2 cellular contexts compared by ENCODE assay signal in the genomic region with DNA sequence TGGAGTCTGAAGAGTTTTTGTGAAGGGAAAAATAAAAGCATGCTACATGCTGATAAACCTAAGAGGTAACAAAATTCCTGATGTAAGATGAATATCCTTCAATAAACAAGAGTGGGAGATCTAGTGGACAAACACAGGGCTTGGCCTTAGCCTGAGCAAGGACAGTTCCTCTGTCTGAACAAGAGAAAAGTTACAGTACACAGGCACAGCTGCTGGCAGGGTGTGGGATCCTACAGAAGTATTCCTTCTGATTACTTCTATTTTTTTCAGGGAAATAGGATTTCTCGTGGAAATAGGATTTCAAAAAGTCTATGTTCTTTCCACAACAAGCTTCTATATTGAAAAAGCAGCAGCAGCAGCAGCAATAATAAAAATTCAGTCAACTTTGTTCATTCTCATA.
TF ChIP-seq lines count a peak whose summit lies in the region.

No MANE protein-coding gene starts in this region.

TF ChIP-seq in GM23338, 12 proteins besides CTCF, POLR2A, EP300 and RAD21 (continues in another document):
- TF ChIP-seq ZNF331 (CRISPR knock-in tag; IDR thresholded peaks at IDR 0.05; ENCODE audit: low read depth), result no peak
- no peak for TF ChIP-seq POLR2AphosphoS5 (IDR thresholded peaks at IDR 0.05; ENCODE audit: low read depth)
- no peak for TF ChIP-seq NANOG (IDR thresholded peaks at IDR 0.05; ENCODE audit: borderline replicate concordance)
- TF ChIP-seq ZNF114 (CRISPR knock-in tag; IDR thresholded peaks at IDR 0.05), result no peak
- TF ChIP-seq CREB1 (CRISPR knock-in tag; IDR thresholded peaks at IDR 0.05; ENCODE audit: low read depth), result no peak
- TF ChIP-seq, protein P1, sequence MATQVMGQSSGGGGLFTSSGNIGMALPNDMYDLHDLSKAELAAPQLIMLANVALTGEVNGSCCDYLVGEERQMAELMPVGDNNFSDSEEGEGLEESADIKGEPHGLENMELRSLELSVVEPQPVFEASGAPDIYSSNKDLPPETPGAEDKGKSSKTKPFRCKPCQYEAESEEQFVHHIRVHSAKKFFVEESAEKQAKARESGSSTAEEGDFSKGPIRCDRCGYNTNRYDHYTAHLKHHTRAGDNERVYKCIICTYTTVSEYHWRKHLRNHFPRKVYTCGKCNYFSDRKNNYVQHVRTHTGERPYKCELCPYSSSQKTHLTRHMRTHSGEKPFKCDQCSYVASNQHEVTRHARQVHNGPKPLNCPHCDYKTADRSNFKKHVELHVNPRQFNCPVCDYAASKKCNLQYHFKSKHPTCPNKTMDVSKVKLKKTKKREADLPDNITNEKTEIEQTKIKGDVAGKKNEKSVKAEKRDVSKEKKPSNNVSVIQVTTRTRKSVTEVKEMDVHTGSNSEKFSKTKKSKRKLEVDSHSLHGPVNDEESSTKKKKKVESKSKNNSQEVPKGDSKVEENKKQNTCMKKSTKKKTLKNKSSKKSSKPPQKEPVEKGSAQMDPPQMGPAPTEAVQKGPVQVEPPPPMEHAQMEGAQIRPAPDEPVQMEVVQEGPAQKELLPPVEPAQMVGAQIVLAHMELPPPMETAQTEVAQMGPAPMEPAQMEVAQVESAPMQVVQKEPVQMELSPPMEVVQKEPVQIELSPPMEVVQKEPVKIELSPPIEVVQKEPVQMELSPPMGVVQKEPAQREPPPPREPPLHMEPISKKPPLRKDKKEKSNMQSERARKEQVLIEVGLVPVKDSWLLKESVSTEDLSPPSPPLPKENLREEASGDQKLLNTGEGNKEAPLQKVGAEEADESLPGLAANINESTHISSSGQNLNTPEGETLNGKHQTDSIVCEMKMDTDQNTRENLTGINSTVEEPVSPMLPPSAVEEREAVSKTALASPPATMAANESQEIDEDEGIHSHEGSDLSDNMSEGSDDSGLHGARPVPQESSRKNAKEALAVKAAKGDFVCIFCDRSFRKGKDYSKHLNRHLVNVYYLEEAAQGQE (IDR thresholded peaks at IDR 0.05; ENCODE audit: unreplicated experiment), result no peak
- TF ChIP-seq JUNB (IDR thresholded peaks at IDR 0.05; ENCODE audit: unreplicated experiment), result no peak
- TF ChIP-seq STAT1 (IDR thresholded peaks at IDR 0.05; ENCODE audit: unreplicated experiment), result no peak
- TF ChIP-seq, protein P2, sequence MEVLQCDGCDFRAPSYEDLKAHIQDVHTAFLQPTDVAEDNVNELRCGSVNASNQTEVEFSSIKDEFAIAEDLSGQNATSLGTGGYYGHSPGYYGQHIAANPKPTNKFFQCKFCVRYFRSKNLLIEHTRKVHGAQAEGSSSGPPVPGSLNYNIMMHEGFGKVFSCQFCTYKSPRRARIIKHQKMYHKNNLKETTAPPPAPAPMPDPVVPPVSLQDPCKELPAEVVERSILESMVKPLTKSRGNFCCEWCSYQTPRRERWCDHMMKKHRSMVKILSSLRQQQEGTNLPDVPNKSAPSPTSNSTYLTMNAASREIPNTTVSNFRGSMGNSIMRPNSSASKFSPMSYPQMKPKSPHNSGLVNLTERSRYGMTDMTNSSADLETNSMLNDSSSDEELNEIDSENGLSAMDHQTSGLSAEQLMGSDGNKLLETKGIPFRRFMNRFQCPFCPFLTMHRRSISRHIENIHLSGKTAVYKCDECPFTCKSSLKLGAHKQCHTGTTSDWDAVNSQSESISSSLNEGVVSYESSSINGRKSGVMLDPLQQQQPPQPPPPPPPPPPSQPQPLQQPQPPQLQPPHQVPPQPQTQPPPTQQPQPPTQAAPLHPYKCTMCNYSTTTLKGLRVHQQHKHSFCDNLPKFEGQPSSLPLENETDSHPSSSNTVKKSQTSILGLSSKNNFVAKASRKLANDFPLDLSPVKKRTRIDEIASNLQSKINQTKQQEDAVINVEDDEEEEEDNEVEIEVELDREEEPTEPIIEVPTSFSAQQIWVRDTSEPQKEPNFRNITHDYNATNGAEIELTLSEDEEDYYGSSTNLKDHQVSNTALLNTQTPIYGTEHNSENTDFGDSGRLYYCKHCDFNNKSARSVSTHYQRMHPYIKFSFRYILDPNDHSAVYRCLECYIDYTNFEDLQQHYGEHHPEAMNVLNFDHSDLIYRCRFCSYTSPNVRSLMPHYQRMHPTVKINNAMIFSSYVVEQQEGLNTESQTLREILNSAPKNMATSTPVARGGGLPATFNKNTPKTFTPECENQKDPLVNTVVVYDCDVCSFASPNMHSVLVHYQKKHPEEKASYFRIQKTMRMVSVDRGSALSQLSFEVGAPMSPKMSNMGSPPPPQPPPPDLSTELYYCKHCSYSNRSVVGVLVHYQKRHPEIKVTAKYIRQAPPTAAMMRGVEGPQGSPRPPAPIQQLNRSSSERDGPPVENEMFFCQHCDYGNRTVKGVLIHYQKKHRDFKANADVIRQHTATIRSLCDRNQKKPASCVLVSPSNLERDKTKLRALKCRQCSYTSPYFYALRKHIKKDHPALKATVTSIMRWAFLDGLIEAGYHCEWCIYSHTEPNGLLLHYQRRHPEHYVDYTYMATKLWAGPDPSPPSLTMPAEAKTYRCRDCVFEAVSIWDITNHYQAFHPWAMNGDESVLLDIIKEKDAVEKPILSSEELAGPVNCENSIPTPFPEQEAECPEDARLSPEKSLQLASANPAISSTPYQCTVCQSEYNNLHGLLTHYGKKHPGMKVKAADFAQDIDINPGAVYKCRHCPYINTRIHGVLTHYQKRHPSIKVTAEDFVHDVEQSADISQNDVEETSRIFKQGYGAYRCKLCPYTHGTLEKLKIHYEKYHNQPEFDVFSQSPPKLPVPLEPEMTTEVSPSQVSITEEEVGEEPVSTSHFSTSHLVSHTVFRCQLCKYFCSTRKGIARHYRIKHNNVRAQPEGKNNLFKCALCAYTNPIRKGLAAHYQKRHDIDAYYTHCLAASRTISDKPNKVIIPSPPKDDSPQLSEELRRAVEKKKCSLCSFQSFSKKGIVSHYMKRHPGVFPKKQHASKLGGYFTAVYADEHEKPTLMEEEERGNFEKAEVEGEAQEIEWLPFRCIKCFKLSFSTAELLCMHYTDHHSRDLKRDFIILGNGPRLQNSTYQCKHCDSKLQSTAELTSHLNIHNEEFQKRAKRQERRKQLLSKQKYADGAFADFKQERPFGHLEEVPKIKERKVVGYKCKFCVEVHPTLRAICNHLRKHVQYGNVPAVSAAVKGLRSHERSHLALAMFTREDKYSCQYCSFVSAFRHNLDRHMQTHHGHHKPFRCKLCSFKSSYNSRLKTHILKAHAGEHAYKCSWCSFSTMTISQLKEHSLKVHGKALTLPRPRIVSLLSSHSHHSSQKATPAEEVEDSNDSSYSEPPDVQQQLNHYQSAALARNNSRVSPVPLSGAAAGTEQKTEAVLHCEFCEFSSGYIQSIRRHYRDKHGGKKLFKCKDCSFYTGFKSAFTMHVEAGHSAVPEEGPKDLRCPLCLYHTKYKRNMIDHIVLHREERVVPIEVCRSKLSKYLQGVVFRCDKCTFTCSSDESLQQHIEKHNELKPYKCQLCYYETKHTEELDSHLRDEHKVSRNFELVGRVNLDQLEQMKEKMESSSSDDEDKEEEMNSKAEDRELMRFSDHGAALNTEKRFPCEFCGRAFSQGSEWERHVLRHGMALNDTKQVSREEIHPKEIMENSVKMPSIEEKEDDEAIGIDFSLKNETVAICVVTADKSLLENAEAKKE (CRISPR knock-in tag; IDR thresholded peaks at IDR 0.05), result no peak
- no peak for TF ChIP-seq EZH2 (IDR thresholded peaks at IDR 0.05; ENCODE audit: low read depth, unreplicated experiment)
- no peak for TF ChIP-seq EZH2phosphoT487 (IDR thresholded peaks at IDR 0.05; ENCODE audit: unreplicated experiment)

TF ChIP-seq in H1, 55 proteins besides CTCF, POLR2A, EP300 and RAD21:
- no peak for TF ChIP-seq RBBP5 (IDR thresholded peaks at IDR 0.05; ENCODE audit: borderline replicate concordance, low read depth, low read length)
- TF ChIP-seq BRCA1 (IDR thresholded peaks at IDR 0.05; ENCODE audit: low read depth, low read length), result no peak
